8 cellular contexts compared by ENCODE assay signal in the genomic region with DNA sequence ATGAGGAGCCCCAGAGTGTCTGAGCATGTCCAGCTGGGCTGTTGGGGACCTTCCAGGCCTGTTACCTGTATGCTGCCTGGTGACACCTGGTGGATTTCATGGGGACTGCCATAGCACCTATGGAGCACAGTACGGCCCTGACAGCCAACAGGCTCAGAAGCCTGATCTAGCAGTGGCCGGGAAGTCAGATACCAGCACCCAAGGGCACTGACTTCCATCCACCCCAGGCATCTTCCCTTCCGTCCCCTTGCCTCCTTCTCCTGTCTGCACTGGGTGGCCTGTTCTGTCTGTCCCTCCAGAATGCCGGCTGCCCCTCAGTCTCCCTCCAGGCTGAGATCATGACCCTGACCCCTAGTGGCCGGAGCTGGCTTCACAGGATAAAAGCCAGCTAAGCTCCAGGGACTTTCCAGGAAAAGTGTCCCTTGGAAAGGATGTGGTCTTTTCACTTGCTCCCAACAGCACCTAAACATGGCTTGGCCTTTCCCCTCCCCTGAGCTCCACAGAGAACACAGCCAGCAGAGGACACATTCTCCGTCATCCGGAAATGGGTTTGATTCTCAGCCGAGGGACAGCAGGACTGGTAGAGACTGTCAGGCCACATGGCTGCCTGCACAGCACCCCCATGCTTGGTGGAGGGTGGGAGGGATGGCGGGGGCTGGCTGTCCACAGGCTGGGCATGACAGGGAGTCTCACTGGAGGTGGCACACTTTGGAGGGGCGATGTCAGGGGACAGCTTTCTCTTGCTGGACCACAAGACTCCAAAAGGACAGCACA. TPM values are rescaled to one million over a fixed set of nuclear protein-coding genes. Genes with fewer than 3 reads are reported as not detected.
DNase-seq lines count a peak whose midpoint lies in the region; ATAC-seq and TF ChIP-seq lines count a peak whose summit lies in the region.

No MANE protein-coding gene starts in this region.

- H3K79me2 ChIP-seq in PC-3 (ENCODE audit: low read length), result no peaks in the 10 kb centered on the region
- no peaks in the 10 kb centered on the region for H3K79me2 ChIP-seq in hepatocyte
- no peaks in the 10 kb centered on the region for H3K79me2 ChIP-seq in smooth muscle cell (ENCODE audit: low read depth)

- CTCF ChIA-PET in PC-3 (lab: Charles Lee), result no interaction called here

- TF ChIP-seq CTCF in HFF-Myc (IDR thresholded peaks at IDR 0.05; ENCODE audit: low read depth, low read length, missing control alignments), result peak; percentile 86
- peak; percentile 85 for TF ChIP-seq CTCF in PC-3 (conservative IDR thresholded peaks at IDR 0.05; ENCODE audit: low read depth, low read length)
- peak; percentile 95 for TF ChIP-seq CTCF in hepatocyte (IDR thresholded peaks at IDR 0.05; ENCODE audit: poor library complexity)
- TF ChIP-seq CTCF in smooth muscle cell (IDR thresholded peaks at IDR 0.05; ENCODE audit: borderline replicate concordance, insufficient read depth, poor library complexity, severe bottlenecking), result peak; percentile 80

- H3K36me3 ChIP-seq in PC-3 (ENCODE audit: low read depth, low read length), result peaks cover 12% of the 10 kb centered on the region
- H3K36me3 ChIP-seq in hepatocyte (replicated peaks; ENCODE audit: insufficient read depth, low read depth), result peaks cover 3% of the 10 kb centered on the region
- peaks cover 4% of the 10 kb centered on the region for H3K36me3 ChIP-seq in smooth muscle cell (ENCODE audit: low read depth)

- H3K27me3 ChIP-seq in PC-3 (ENCODE audit: low read length) (no peaks in the 10 kb centered on the region), hepatocyte (no peaks in the 10 kb centered on the region), smooth muscle cell (ENCODE audit: low read depth) (no peaks in the 10 kb centered on the region)

- WGBS in hepatocyte (ENCODE audit: low lambda C conversion rate, missing lambda C conversion rate), result 25% methylated on average over 10 of the region's 10 CpGs
- WGBS in smooth muscle cell (ENCODE audit: low lambda C conversion rate), result 26% methylated on average over 10 of the region's 10 CpGs

- no peak overlapping the region for H3K4me3 ChIP-seq in HFF-Myc (replicated peaks; ENCODE audit: low read depth, low read length)
- H3K4me3 ChIP-seq in PC-3 (ENCODE audit: low read length), result peak overlapping the region; percentile 56
- no peak overlapping the region for H3K4me3 ChIP-seq in hepatocyte
- H3K4me3 ChIP-seq in smooth muscle cell, result peak overlapping the region; percentile 41

- intact Hi-C loops in PC-3 (cut with micrococcal nuclease), result no loop called here

- H3K4me2 ChIP-seq in PC-3 (ENCODE audit: low read length) (peak overlapping the region; percentile 85), hepatocyte (peak overlapping the region; percentile 97), smooth muscle cell (peak overlapping the region; percentile 83)

- H3K9ac ChIP-seq in PC-3 (ENCODE audit: low read length) (no peak overlapping the region), smooth muscle cell (ENCODE audit: low read depth) (no peak overlapping the region)

- peak; percentile 85 for ATAC-seq in PC-3
- ATAC-seq in HG03571 (IDR thresholded peaks at IDR 0.05; ENCODE audit: unreplicated experiment), result no peak

- DNase-seq in EL (peak; percentile 71), HFF-Myc (ENCODE audit: extremely low read depth, low read depth) (no peak), PC-3 (peak; percentile 72), hepatocyte (ENCODE audit: low spot score) (peak; percentile 77), smooth muscle cell (lab: John Stamatoyannopoulos, UW; ENCODE audit: unreplicated experiment) (no peak), UCSD-AML1 (lab: John Stamatoyannopoulos, UW; ENCODE audit: unreplicated experiment) (no peak)
- DNase-seq in activated naive CD8-positive, alpha-beta T cell treated with anti-CD3 and anti-CD28 coated beads, Interleukin-2, amount 50 U/mL, for 16 hours (ENCODE audit: low read depth, low spot score), result peak; percentile 29

- H4K20me1 ChIP-seq in PC-3 (ENCODE audit: low read length) (peaks cover 3% of the 10 kb centered on the region; the same call in 1 of the 2 replicates), hepatocyte (ENCODE audit: insufficient read depth, poor library complexity, severe bottlenecking) (no peaks in the 10 kb centered on the region), smooth muscle cell (ENCODE audit: low read depth) (peaks cover 16% of the 10 kb centered on the region)

- H3F3A ChIP-seq in PC-3 (ENCODE audit: low read length, unreplicated experiment) (peaks cover 7% of the 10 kb centered on the region), smooth muscle cell (ENCODE audit: low read depth) (peaks cover 4% of the 10 kb centered on the region)

- H3K4me1 ChIP-seq in PC-3 (ENCODE audit: insufficient read depth, low read length) (peaks cover 3% of the 10 kb centered on the region; the same call in 1 of the 2 replicates), hepatocyte (ENCODE audit: insufficient read depth) (no peaks in the 10 kb centered on the region), smooth muscle cell (ENCODE audit: low read depth) (no peaks in the 10 kb centered on the region)

- H2AFZ ChIP-seq in PC-3 (ENCODE audit: low read length) (peak overlapping the region; percentile 61), hepatocyte (peak overlapping the region; percentile 75), smooth muscle cell (ENCODE audit: low read depth) (no peak overlapping the region)

- no peak overlapping the region for H3K27ac ChIP-seq in PC-3 (ENCODE audit: low read length)
- H3K27ac ChIP-seq in hepatocyte, result no peak overlapping the region
- no peak overlapping the region for H3K27ac ChIP-seq in smooth muscle cell (ENCODE audit: low read depth)

- BruUV-seq in PC-3 (replicated peaks; lab: Mats Ljungman, UMichigan), result no TSS peak

- H3K9me3 ChIP-seq in PC-3 (ENCODE audit: low read length) (no peaks in the 10 kb centered on the region), hepatocyte (ENCODE audit: low read depth) (no peaks in the 10 kb centered on the region), smooth muscle cell (replicated peaks; ENCODE audit: low read depth) (no peaks in the 10 kb centered on the region)

- POLR2A ChIA-PET in PC-3 (lab: Charles Lee; ENCODE audit: unreplicated experiment), result no interaction called here

- H3K9me2 ChIP-seq in PC-3 (replicated peaks; ENCODE audit: low read length), result no peaks in the 10 kb centered on the region
- no peaks in the 10 kb centered on the region for H3K9me2 ChIP-seq in hepatocyte (replicated peaks; ENCODE audit: insufficient read depth)

RNA-seq across cellular contexts. Expression of a gene that starts 9.5 kb away (rescaled TPM):
- total RNA-seq in PC-3 (2014; rRNA removed) (2,156 and 3,194 TPM in 2 replicates), hepatocyte (2,046 and 2,748 TPM in 2 replicates), smooth muscle cell (3,589 and 4,582 TPM in 2 replicates)
- polyA plus RNA-seq in hepatocyte (453 and 501 TPM in 2 replicates), smooth muscle cell (592 and 663 TPM in 2 replicates)

Comparison
In these comparisons a context has a peak if more than half of its experiments do, and no peak if none do; other contexts are left out.
1. DNase-seq: peak in EL (single experiment), PC-3 (single experiment), activated naive CD8-positive, alpha-beta T cell treated with anti-CD3 and anti-CD28 coated beads, Interleukin-2, amount 50 U/mL, for 16 hours (single experiment) and hepatocyte (single experiment); none in HFF-Myc (single experiment), smooth muscle cell (single experiment) and UCSD-AML1 (single experiment).
2. H3K4me3 ChIP-seq: peak in PC-3 (single experiment) and smooth muscle cell (single experiment); none in HFF-Myc (single experiment) and hepatocyte (single experiment).
3. Peak in every context shown above with its lines, with median percentiles within 50 percentile points of each other: CTCF ChIP-seq and H3K4me2 ChIP-seq.